Comparison of ENCODE assay signal across 15 cellular contexts in genomic region chr7:101891124-101891523, GRCh38.
DNase-seq lines count a peak whose midpoint lies in the region; ATAC-seq and TF ChIP-seq lines count a peak whose summit lies in the region.
"Had no signal": no experiment of that assay in that cellular context is flagged by ENCODE, and none has a peak within 500 bp of the region (broad histone marks: within the 10 kb centered on the region; RNA-seq: fewer than 3 reads in every experiment).

No MANE protein-coding gene starts in this region.

- no peaks in the 10 kb centered on the region for H3K9me3 ChIP-seq in BLaER1
- H3K9me3 ChIP-seq in HEK293 (ENCODE audit: control insufficient read depth, insufficient read depth, low read depth, low read length) = no peaks in the 10 kb centered on the region
- H3K9me3 ChIP-seq in SU-DHL-6 (ENCODE audit: insufficient read depth, low read length) = no peaks in the 10 kb centered on the region
- H3K9me3 ChIP-seq in gastrocnemius medialis = no peaks in the 10 kb centered on the region
- no peaks in the 10 kb centered on the region for H3K9me3 ChIP-seq in PC-9 (ENCODE audit: insufficient read depth, low read depth)
- H3K9me3 ChIP-seq: BE2C, MG63 had no signal

- H3K36me3 ChIP-seq in BLaER1 = peaks cover 28% of the 10 kb centered on the region
- no peaks in the 10 kb centered on the region for H3K36me3 ChIP-seq in HEK293 (ENCODE audit: control insufficient read depth in 2 of 2, insufficient read depth in 1 of 2, low read length in 2 of 2)
- no peaks in the 10 kb centered on the region for H3K36me3 ChIP-seq in SU-DHL-6 (ENCODE audit: low read length)
- H3K36me3 ChIP-seq in gastrocnemius medialis = no peaks in the 10 kb centered on the region
- no peaks in the 10 kb centered on the region for H3K36me3 ChIP-seq in PC-9 (ENCODE audit: low read depth)
- H3K36me3 ChIP-seq: BE2C, MG63 had no signal

- H3K9ac ChIP-seq in BLaER1 (no peak overlapping the region), SU-DHL-6 (ENCODE audit: low read length) (peak overlapping the region; percentile 38)

- no peak for ATAC-seq in gastrocnemius medialis

- H3K79me2 ChIP-seq in SU-DHL-6 (ENCODE audit: insufficient read depth, low read length) (peaks cover 99% of the 10 kb centered on the region), PC-9 (ENCODE audit: low read depth) (peaks cover 29% of the 10 kb centered on the region)

- H3K27me3 ChIP-seq in BLaER1 (no peaks in the 10 kb centered on the region), SU-DHL-6 (ENCODE audit: low read length) (no peaks in the 10 kb centered on the region), gastrocnemius medialis (no peaks in the 10 kb centered on the region), PC-9 (ENCODE audit: insufficient read depth, low read depth) (no peaks in the 10 kb centered on the region)
- H3K27me3 ChIP-seq: BE2C, MG63 had no signal

- H4K20me1 ChIP-seq in BLaER1 (peaks cover 100% of the 10 kb centered on the region), SU-DHL-6 (ENCODE audit: low read depth, low read length) (peaks cover 10% of the 10 kb centered on the region; the same call in 1 of the 2 replicates), PC-9 (ENCODE audit: insufficient read depth) (peaks cover 9% of the 10 kb centered on the region; the same call in 1 of the 2 replicates)

- in situ Hi-C loops in gastrocnemius medialis (cut with MboI; ENCODE audit: low sequenced_read_pairs in 4 of 4) = no loop called here

- H3K4me3 ChIP-seq in BLaER1 (no peak overlapping the region), HEK293 (ENCODE audit: low read depth, low read length) (no peak overlapping the region), SU-DHL-6 (ENCODE audit: insufficient read depth, low read length, poor library complexity, severe bottlenecking) (no peak overlapping the region), gastrocnemius medialis (no peak overlapping the region), PC-9 (no peak overlapping the region)
- H3K4me3 ChIP-seq: MG63 had no signal

- H2AFZ ChIP-seq in SU-DHL-6 (ENCODE audit: low read depth, low read length, severe bottlenecking) (no peak overlapping the region), PC-9 (no peak overlapping the region)

- peaks cover 97% of the 10 kb centered on the region for H3K4me1 ChIP-seq in BLaER1
- 0 out of 2 replicates have a peak, but pooled peaks cover 3% of the 10 kb centered on the region for H3K4me1 ChIP-seq in HEK293 (ENCODE audit: control insufficient read depth, insufficient read depth, low read length)
- peaks cover 35 to 45% of the 10 kb centered on the region in 2 donors for H3K4me1 ChIP-seq in gastrocnemius medialis
- H3K4me1 ChIP-seq in PC-9 (replicated peaks; ENCODE audit: insufficient read depth) = 0 out of 2 replicates have a peak, but pooled peaks cover 9% of the 10 kb centered on the region
- H3K4me1 ChIP-seq: BE2C had no signal

- TF ChIP-seq POLR2A in gastrocnemius medialis (IDR thresholded peaks at IDR 0.05) = no peak

- POLR2A ChIA-PET in HEK293 (lab: Yijun Ruan, JAX) = no interaction called here
- POLR2A ChIA-PET in PC-9 (lab: Charles Lee; ENCODE audit: unreplicated experiment) = no interaction called here

- no peak for DNase-seq in gastrocnemius medialis
- no peak for DNase-seq in COR-L47 (lab: John Stamatoyannopoulos, UW)
- DNase-seq in PC-9 = no peak
- DNase-seq in cerebellum (ENCODE audit: low spot score) = no peak
- DNase-seq: BE2C, GDM1, Kasumi-1, MG63, NCI-H1092 treated with DMSO at 0.1 percent for 48 hours, NCI-H146, NCI-H2029 treated with DMSO at 0.1 percent for 48 hours, Right ventricle myocardium superior had no signal

- intact Hi-C loops in gastrocnemius medialis (cut with DNase I; ENCODE audit: low total_unique reads) (no loop called here), PC-9 (cut with micrococcal nuclease; ENCODE audit: unreplicated experiment) (no loop called here)

- H3K9me2 ChIP-seq in SU-DHL-6 (replicated peaks; ENCODE audit: insufficient read depth, low read length) (no peaks in the 10 kb centered on the region), PC-9 (ENCODE audit: insufficient read depth) (no peaks in the 10 kb centered on the region)

- TF ChIP-seq CTCF in HEK293 (tag by site-specific recombination; IDR thresholded peaks at IDR 0.05) (no peak), SU-DHL-6 (IDR thresholded peaks at IDR 0.05; ENCODE audit: insufficient read depth, low read length, poor library complexity, severe bottlenecking) (no peak), gastrocnemius medialis (IDR thresholded peaks at IDR 0.05 in 4 of 5, conservative IDR thresholded peaks at IDR 0.05 in 1 of 5) (no peak), PC-9 (conservative IDR thresholded peaks at IDR 0.05) (no peak)

- H3F3A ChIP-seq in SU-DHL-6 (ENCODE audit: insufficient read depth) (peaks cover 47% of the 10 kb centered on the region), PC-9 (ENCODE audit: insufficient read depth, low read depth) (peaks cover 11% of the 10 kb centered on the region; the same call in 1 of the 2 replicates)

- H3K27ac ChIP-seq in BLaER1 (0 out of 2 replicates have a peak overlapping the region, but pooled peaks have one; percentile 3), HEK293 (ENCODE audit: extremely low read depth, low read depth, low read length) (no peak overlapping the region), SU-DHL-6 (ENCODE audit: low read depth, low read length) (peak overlapping the region; percentile 73), gastrocnemius medialis (peak overlapping the region; percentile 45 to 65 (median 62)), PC-9 (no peak overlapping the region)

- H3K4me2 ChIP-seq in BLaER1 (peak overlapping the region; percentile 10; the same call in 1 of the 2 replicates), SU-DHL-6 (ENCODE audit: low read depth, low read length, poor library complexity, severe bottlenecking) (peak overlapping the region; percentile 50), PC-9 (no peak overlapping the region)

- CTCF ChIA-PET in HEK293 (lab: Yijun Ruan, JAX) = no interaction called here
- CTCF ChIA-PET in PC-9 (lab: Charles Lee) = no interaction called here

- BruUV-seq in PC-9 (replicated peaks; lab: Mats Ljungman, UMichigan) = no TSS peak

TF ChIP-seq in HEK293, 187 proteins besides CTCF, POLR2A, EP300 and RAD21:
- peak; percentile 42; the same call in 1 of the 2 replicates for TF ChIP-seq ZNF121 (tag by site-specific recombination; IDR thresholded peaks at IDR 0.05)
- TF ChIP-seq ZNF549 (tag by site-specific recombination; IDR thresholded peaks at IDR 0.05) = no peak
- TF ChIP-seq AEBP2 (tag by site-specific recombination; IDR thresholded peaks at IDR 0.05; ENCODE audit: borderline replicate concordance) = no peak

Comparison
In these comparisons a context has a peak if more than half of its experiments do, and no peak if none do; other contexts are left out.
1. H3K27ac ChIP-seq: peak in BLaER1 (single experiment), SU-DHL-6 (single experiment) and gastrocnemius medialis (4 of 4); none in HEK293 (single experiment) and PC-9 (single experiment).